Comparison of ENCODE assay signal across 12 cellular contexts in genomic region chr4:182416101-182416500, GRCh38.
DNase-seq lines count a peak whose midpoint lies in the region; ATAC-seq and TF ChIP-seq lines count a peak whose summit lies in the region.
"Had no signal": no experiment of that assay in that cellular context is flagged by ENCODE, and none has a peak within 500 bp of the region (broad histone marks: within the 10 kb centered on the region; RNA-seq: fewer than 3 reads in every experiment).

No MANE protein-coding gene starts in this region.

- H3K27me3 ChIP-seq in HUES64 (ENCODE audit: insufficient read depth, low read length), result no peaks in the 10 kb centered on the region; the same call in 1 of the 2 replicates
- no peaks in the 10 kb centered on the region; the same call in 1 of the 2 replicates for H3K27me3 ChIP-seq in iPS-20b (ENCODE audit: insufficient read depth, low read length)
- no peaks in the 10 kb centered on the region for H3K27me3 ChIP-seq in HAP-1 (ENCODE audit: low read depth)

- H3K9me3 Mint-ChIP-seq in nephron (peaks cover 28% of the 10 kb centered on the region), HFFc6 (peaks cover 26% of the 10 kb centered on the region)

- H3K4me3 ChIP-seq in HUES64 (ENCODE audit: low read length) (no peak overlapping the region), iPS-20b (ENCODE audit: low read length) (peak overlapping the region; percentile 19; the same call in 1 of the 2 replicates), HAP-1 (no peak overlapping the region)

- H3K9me3 ChIP-seq in HUES64 (ENCODE audit: insufficient read depth, low read depth, low read length) (peaks cover 27% of the 10 kb centered on the region), iPS-20b (ENCODE audit: insufficient read depth, low read depth, low read length) (peaks cover 15% of the 10 kb centered on the region; the same call in 1 of the 2 replicates), HAP-1 (peaks cover 2% of the 10 kb centered on the region)

- H3K36me3 Mint-ChIP-seq in nephron (ENCODE audit: low read depth), result peaks cover 38% of the 10 kb centered on the region
- peaks cover 22% of the 10 kb centered on the region for H3K36me3 Mint-ChIP-seq in HFFc6 (ENCODE audit: low read depth)
- H3K36me3 Mint-ChIP-seq: CD4-positive, alpha-beta memory T cell had no signal

- DNase-seq in HAP-1 (ENCODE audit: low spot score in 2 of 2) (no peak), HFFc6 (no peak)
- DNase-seq: C1 segment of cervical spinal cord; Calu3; CD4-positive, alpha-beta memory T cell; COR-L47; DND-41 had no signal

- H3K27ac Mint-ChIP-seq in nephron (peak overlapping the region in 2 of 3 experiments; percentile 52 to 67), HFFc6 (no peak overlapping the region)
- H3K27ac Mint-ChIP-seq: CD4-positive, alpha-beta memory T cell had no signal

- no peak for ATAC-seq in GM21528 (IDR thresholded peaks at IDR 0.05; ENCODE audit: low FRiP score, unreplicated experiment)

- H3K36me3 ChIP-seq in HUES64 (ENCODE audit: insufficient read depth, low read length), result no peaks in the 10 kb centered on the region
- H3K36me3 ChIP-seq in iPS-20b (ENCODE audit: insufficient read depth, low read depth, low read length), result peaks cover 13% of the 10 kb centered on the region; the same call in 1 of the 2 replicates
- no peaks in the 10 kb centered on the region for H3K36me3 ChIP-seq in HAP-1 (replicated peaks)

- no CpG with 5 or more reads among the region's 1 CpG for WGBS in HUES64

- H3K4me1 Mint-ChIP-seq in nephron, result peaks cover 14% of the 10 kb centered on the region
- H3K4me1 Mint-ChIP-seq in HFFc6 (ENCODE audit: low read depth), result peaks cover 16% of the 10 kb centered on the region
- H3K4me1 Mint-ChIP-seq: CD4-positive, alpha-beta memory T cell had no signal

- H3K27me3 Mint-ChIP-seq in nephron (ENCODE audit: low read depth) (no peaks in the 10 kb centered on the region), HFFc6 (ENCODE audit: insufficient read depth) (no peaks in the 10 kb centered on the region)
- H3K27me3 Mint-ChIP-seq: CD4-positive, alpha-beta memory T cell had no signal

- H3K9ac ChIP-seq in HUES64 (ENCODE audit: low read depth, low read length) (no peak overlapping the region), iPS-20b (ENCODE audit: low read depth, low read length) (no peak overlapping the region)

- no peak for TF ChIP-seq CTCF in nephron (IDR thresholded peaks at IDR 0.05; ENCODE audit: unreplicated experiment in 3 of 3)
- TF ChIP-seq CTCF in HFFc6 (IDR thresholded peaks at IDR 0.05), result no peak

- in situ Hi-C loops in HAP-1 (cut with MboI; ENCODE audit: low sequenced_read_pairs), result no loop called here

- peaks cover 18% of the 10 kb centered on the region for H3K4me1 ChIP-seq in HUES64 (ENCODE audit: insufficient read depth, low read length)
- H3K4me1 ChIP-seq in iPS-20b (ENCODE audit: insufficient read depth, low read length), result peaks cover 9% of the 10 kb centered on the region; the same call in 1 of the 2 replicates
- peaks cover 4% of the 10 kb centered on the region; the same call in 1 of the 2 replicates for H3K4me1 ChIP-seq in HAP-1

- H3K27ac ChIP-seq in HUES64 (ENCODE audit: low read depth, low read length) (peak overlapping the region; percentile 57; the same call in 1 of the 2 replicates), iPS-20b (ENCODE audit: low read length) (no peak overlapping the region)

- no peak overlapping the region for H3K4me3 Mint-ChIP-seq in nephron
- no peak overlapping the region for H3K4me3 Mint-ChIP-seq in HFFc6
- H3K4me3 Mint-ChIP-seq: CD4-positive, alpha-beta memory T cell; H9 had no signal
